Comparison of ENCODE assay signal across 12 cellular contexts in the genomic region with DNA sequence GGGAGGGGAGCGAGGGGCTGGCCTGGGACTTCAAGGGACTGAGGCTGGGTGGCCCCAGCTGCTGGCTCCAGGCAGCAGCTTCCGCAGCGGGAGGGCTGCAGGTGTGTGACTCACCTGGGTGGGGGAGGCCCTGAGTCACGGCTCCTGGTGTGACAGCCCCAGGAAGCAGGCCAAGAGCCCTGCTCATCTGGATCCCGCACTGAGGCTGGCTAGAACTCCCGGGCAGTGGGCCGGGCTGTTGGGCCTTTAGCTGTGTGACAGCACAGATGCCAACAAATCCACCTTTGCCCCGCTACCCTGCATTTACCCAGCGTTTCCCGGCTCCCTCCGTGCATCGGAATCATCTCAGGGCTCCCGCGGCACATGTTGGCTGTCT.
DNase-seq lines count a peak whose midpoint lies in the region; ATAC-seq, FAIRE-seq and TF ChIP-seq lines count a peak whose summit lies in the region.
"Had no signal": no experiment of that assay in that cellular context is flagged by ENCODE, and none has a peak within 500 bp of the region (broad histone marks: within the 10 kb centered on the region; RNA-seq: fewer than 3 reads in every experiment).

No MANE protein-coding gene starts in this region.

- H3K9ac ChIP-seq in PC-3 (ENCODE audit: low read length), result peak overlapping the region; percentile 62

- DNase-seq in activated CD4-positive, alpha-beta T cell treated with anti-CD3 and anti-CD28 coated beads for 36 hours, result peak; percentile 21
- DNase-seq in activated CD4-positive, alpha-beta T cell treated with anti-CD3 and anti-CD28 coated beads, Interleukin-2, amount 50 U/mL, for 4 hours, result no peak
- DNase-seq in PC-3 (peak; percentile 95), foreskin keratinocyte (peak; percentile 71 to 80), urothelium cell line (ENCODE audit: low spot score) (peak; percentile 92)
- DNase-seq in activated CD4-positive, alpha-beta T cell treated with anti-CD3 and anti-CD28 coated beads for 4 hours, result no peak
- no peak for DNase-seq in CD8-positive, alpha-beta memory T cell
- DNase-seq: DND-41; effector memory CD4-positive, alpha-beta T cell had no signal

- no peaks in the 10 kb centered on the region for H3K9me3 ChIP-seq in PC-3 (ENCODE audit: low read length)
- H3K9me3 ChIP-seq in CD8-positive, alpha-beta memory T cell (ENCODE audit: low read length), result no peaks in the 10 kb centered on the region
- H3K9me3 ChIP-seq: suprapubic skin had no signal

- H3K9me3 Mint-ChIP-seq in activated CD4-positive, alpha-beta T cell treated with anti-CD3 and anti-CD28 coated beads for 36 hours (ENCODE audit: low read depth), result no peaks in the 10 kb centered on the region
- no peaks in the 10 kb centered on the region for H3K9me3 Mint-ChIP-seq in CD8-positive, alpha-beta memory T cell
- H3K9me3 Mint-ChIP-seq: T-helper 2 cell treated with Interferon-gamma antibody and Interleukin-4, amounts not matched to agents 5 μg/mL and 100 μg/mL, for 36 hours had no signal

- peaks cover 56% of the 10 kb centered on the region for H3K4me1 ChIP-seq in PC-3 (ENCODE audit: insufficient read depth, low read length)
- H3K4me1 ChIP-seq in foreskin keratinocyte, result peaks cover 32% of the 10 kb centered on the region
- no peaks in the 10 kb centered on the region for H3K4me1 ChIP-seq in CD8-positive, alpha-beta memory T cell (ENCODE audit: insufficient read depth, low read length)

- no peaks in the 10 kb centered on the region for H3K9me2 ChIP-seq in PC-3 (replicated peaks; ENCODE audit: low read length)

- no peak overlapping the region for H3K4me3 ChIP-seq in PC-3 (ENCODE audit: low read length)
- no peak overlapping the region for H3K4me3 ChIP-seq in CD8-positive, alpha-beta memory T cell (ENCODE audit: low read length)
- H3K4me3 ChIP-seq: suprapubic skin had no signal

- no TSS peak for BruUV-seq in PC-3 (replicated peaks; lab: Mats Ljungman, UMichigan)

- no peak overlapping the region for H3K4me3 Mint-ChIP-seq in activated CD4-positive, alpha-beta T cell treated with anti-CD3 and anti-CD28 coated beads for 36 hours
- no peak overlapping the region for H3K4me3 Mint-ChIP-seq in CD8-positive, alpha-beta memory T cell
- H3K4me3 Mint-ChIP-seq: T-helper 2 cell treated with Interferon-gamma antibody and Interleukin-4, amounts not matched to agents 5 μg/mL and 100 μg/mL, for 36 hours had no signal

- no peaks in the 10 kb centered on the region for H3K36me3 ChIP-seq in PC-3 (ENCODE audit: low read depth, low read length)
- no peaks in the 10 kb centered on the region for H3K36me3 ChIP-seq in CD8-positive, alpha-beta memory T cell (ENCODE audit: insufficient read depth, low read length)
- H3K36me3 ChIP-seq: suprapubic skin had no signal

- H3K4me2 ChIP-seq in PC-3 (ENCODE audit: low read length), result peak overlapping the region; percentile 76

- H2AFZ ChIP-seq in PC-3 (ENCODE audit: low read length), result peak overlapping the region; percentile 47; the same call in 1 of the 2 replicates

- H3K27ac ChIP-seq in PC-3 (ENCODE audit: low read length) (peak overlapping the region; percentile 92), foreskin keratinocyte (peak overlapping the region; percentile 41)
- H3K27ac ChIP-seq in CD8-positive, alpha-beta memory T cell (ENCODE audit: low read depth, low read length), result no peak overlapping the region
- H3K27ac ChIP-seq: suprapubic skin had no signal

- H4K20me1 ChIP-seq in PC-3 (ENCODE audit: low read length), result no peaks in the 10 kb centered on the region

- no peaks in the 10 kb centered on the region for H3K79me2 ChIP-seq in PC-3 (ENCODE audit: low read length)

- no peaks in the 10 kb centered on the region for H3K4me1 Mint-ChIP-seq in activated CD4-positive, alpha-beta T cell treated with anti-CD3 and anti-CD28 coated beads for 36 hours
- H3K4me1 Mint-ChIP-seq in CD8-positive, alpha-beta memory T cell, result no peaks in the 10 kb centered on the region

- peaks cover 12% of the 10 kb centered on the region for H3K27me3 Mint-ChIP-seq in activated CD4-positive, alpha-beta T cell treated with anti-CD3 and anti-CD28 coated beads for 36 hours
- H3K27me3 Mint-ChIP-seq in CD8-positive, alpha-beta memory T cell, result peaks cover 5 to 28% of the 10 kb centered on the region in 2 donors

- POLR2A ChIA-PET in activated CD4-positive, alpha-beta T cell treated with anti-CD3 and anti-CD28 coated beads for 36 hours (lab: Charles Lee), result no interaction called here
- POLR2A ChIA-PET in PC-3 (lab: Charles Lee; ENCODE audit: unreplicated experiment), result no interaction called here
- POLR2A ChIA-PET in CD8-positive, alpha-beta memory T cell (lab: Charles Lee), result no interaction called here

- H3K27ac Mint-ChIP-seq in activated CD4-positive, alpha-beta T cell treated with anti-CD3 and anti-CD28 coated beads for 36 hours, result no peak overlapping the region
- no peak overlapping the region for H3K27ac Mint-ChIP-seq in CD8-positive, alpha-beta memory T cell
- H3K27ac Mint-ChIP-seq: T-helper 2 cell treated with Interferon-gamma antibody and Interleukin-4, amounts not matched to agents 5 μg/mL and 100 μg/mL, for 36 hours had no signal

- no peaks in the 10 kb centered on the region for H3K27me3 ChIP-seq in PC-3 (ENCODE audit: low read length)
- H3K27me3 ChIP-seq in foreskin keratinocyte, result no peaks in the 10 kb centered on the region
- no peaks in the 10 kb centered on the region for H3K27me3 ChIP-seq in CD8-positive, alpha-beta memory T cell (ENCODE audit: insufficient read depth, low read length, poor library complexity, severe bottlenecking)

- intact Hi-C loops in activated CD4-positive, alpha-beta T cell treated with anti-CD3 and anti-CD28 coated beads for 36 hours (cut with DNase I, micrococcal nuclease), result no loop called here
- intact Hi-C loops in PC-3 (cut with micrococcal nuclease), result no loop called here

- TF ChIP-seq CTCF in PC-3 (conservative IDR thresholded peaks at IDR 0.05; ENCODE audit: low read depth, low read length) (no peak), foreskin keratinocyte (conservative IDR thresholded peaks at IDR 0.05) (no peak)

- CTCF ChIA-PET in activated CD4-positive, alpha-beta T cell treated with anti-CD3 and anti-CD28 coated beads for 36 hours (lab: Charles Lee), result interaction anchor here (0.7 to 6.9 kb wide), 3 partner anchors 12 to 433 kb away, joined by 3 to 42 read pairs (median 4); no protein-coding TSS in a partner anchor
- CTCF ChIA-PET in PC-3 (lab: Charles Lee), result interaction anchor here (0.7 to 1.3 kb wide), 2 partner anchors 11 to 211 kb away, joined by 3 to 9 read pairs; no protein-coding TSS in a partner anchor
- CTCF ChIA-PET in CD8-positive, alpha-beta memory T cell (lab: Charles Lee), result interaction anchor here (4.3 kb wide), 1 partner anchor 10 kb away, joined by 28 read pairs; no protein-coding TSS in a partner anchor

- FAIRE-seq in urothelium cell line (lab: Jason Lieb, UNC), result peak; percentile 94

- no peaks in the 10 kb centered on the region for H3F3A ChIP-seq in PC-3 (ENCODE audit: low read length, unreplicated experiment)

- no peaks in the 10 kb centered on the region for H3K36me3 Mint-ChIP-seq in activated CD4-positive, alpha-beta T cell treated with anti-CD3 and anti-CD28 coated beads for 36 hours (ENCODE audit: low read depth)
- H3K36me3 Mint-ChIP-seq in CD8-positive, alpha-beta memory T cell, result no peaks in the 10 kb centered on the region

- ATAC-seq in activated CD4-positive, alpha-beta T cell treated with anti-CD3 and anti-CD28 coated beads for 36 hours, result no peak
- ATAC-seq in PC-3 (peak; percentile 74), foreskin keratinocyte (peak; percentile 84), HG02840 (IDR thresholded peaks at IDR 0.05; ENCODE audit: low FRiP score, unreplicated experiment) (no peak)

Comparison
In these comparisons a context has a peak if more than half of its experiments do, and no peak if none do; other contexts are left out.
1. DNase-seq: peak in activated CD4-positive, alpha-beta T cell treated with anti-CD3 and anti-CD28 coated beads for 36 hours (single experiment), PC-3 (single experiment), foreskin keratinocyte (2 of 2) and urothelium cell line (single experiment); none in activated CD4-positive, alpha-beta T cell treated with anti-CD3 and anti-CD28 coated beads, Interleukin-2, amount 50 U/mL, for 4 hours (0 of 2), activated CD4-positive, alpha-beta T cell treated with anti-CD3 and anti-CD28 coated beads for 4 hours (0 of 2) and CD8-positive, alpha-beta memory T cell (0 of 5).
2. ATAC-seq: peak in PC-3 (single experiment) and foreskin keratinocyte (single experiment); none in activated CD4-positive, alpha-beta T cell treated with anti-CD3 and anti-CD28 coated beads for 36 hours (single experiment) and HG02840 (single experiment).